In genomic region chr13:30792257-30793000, GRCh38 we compare ENCODE assay signal across 8 cellular contexts. TPM values are rescaled to one million over a fixed set of nuclear protein-coding genes. Genes with fewer than 3 reads are reported as not detected.
DNase-seq lines count a peak whose midpoint lies in the region; ATAC-seq and TF ChIP-seq lines count a peak whose summit lies in the region.

No MANE protein-coding gene starts in this region.

- H3K4me3 ChIP-seq in AG10803 (ENCODE audit: low read length) (no peak overlapping the region; the same call in 1 of the 2 replicates), uterus (no peak overlapping the region)

- no peak for TF ChIP-seq POLR2A in uterus (IDR thresholded peaks at IDR 0.05)

- H3K36me3 ChIP-seq in uterus = no peaks in the 10 kb centered on the region

- H3K9me3 ChIP-seq in uterus = no peaks in the 10 kb centered on the region

- intact Hi-C loops in uterus (cut with DNase I; ENCODE audit: low total_unique reads) = loop anchor here (10.0 kb wide), 1 partner anchor 328 kb away; the partner anchor contains the start of gene HMGB1

- peak overlapping the region; percentile 63 to 64 for H3K27ac ChIP-seq in uterus

- peak; percentile 95 for DNase-seq in AG10803 (ENCODE audit: low read depth)
- peak; percentile 30 for DNase-seq in NCI-H1694 treated with DMSO at 0.1 percent for 48 hours (lab: John Stamatoyannopoulos, UW)
- DNase-seq in dermis microvascular lymphatic vessel endothelial cell (ENCODE audit: low read depth in 2 of 2) = peak; percentile 91 to 97
- DNase-seq in lung microvascular endothelial cell (ENCODE audit: low read depth in 2 of 2) = peak; percentile 95 to 96
- DNase-seq in uterus = peak; percentile 78
- DNase-seq in DMS114 treated with DMSO at 0.1 percent for 48 hours (lab: John Stamatoyannopoulos, UW; ENCODE audit: unreplicated experiment) = no peak
- no peak for DNase-seq in NCI-H2081 treated with DMSO at 0.1 percent for 48 hours (lab: John Stamatoyannopoulos, UW)

- ATAC-seq in GM21447 (IDR thresholded peaks at IDR 0.05; ENCODE audit: unreplicated experiment) = no peak

- TF ChIP-seq CTCF in AG10803 (conservative IDR thresholded peaks at IDR 0.05; ENCODE audit: low read length) (peak; percentile 64), uterus (IDR thresholded peaks at IDR 0.05) (peak; percentile 6 to 47 (median 24))

- H3K27me3 ChIP-seq in uterus = no peaks in the 10 kb centered on the region

- H3K4me1 ChIP-seq in uterus = no peaks in the 10 kb centered on the region

RNA-seq across cellular contexts. Expression of gene ALOX5AP, which starts 57.1 kb away (rescaled TPM):
- total RNA-seq in dermis microvascular lymphatic vessel endothelial cell = 0.25 and 0.26 TPM in 2 replicates
- total RNA-seq in lung microvascular endothelial cell = 0.22 TPM in 1 of 2 replicates, not detected in the other
- 10 to 100 TPM in 2 of 4 donors, 1 to 10 TPM in 2; 4.4 to 40.6 (median 12.7) TPM for total RNA-seq in uterus

Comparison
In these comparisons a context has a peak if more than half of its experiments do, and no peak if none do; other contexts are left out.
1. DNase-seq: peak in AG10803 (single experiment), NCI-H1694 treated with DMSO at 0.1 percent for 48 hours (single experiment), dermis microvascular lymphatic vessel endothelial cell (2 of 2), lung microvascular endothelial cell (2 of 2) and uterus (2 of 2); none in DMS114 treated with DMSO at 0.1 percent for 48 hours (single experiment) and NCI-H2081 treated with DMSO at 0.1 percent for 48 hours (single experiment).